In the genomic region with DNA sequence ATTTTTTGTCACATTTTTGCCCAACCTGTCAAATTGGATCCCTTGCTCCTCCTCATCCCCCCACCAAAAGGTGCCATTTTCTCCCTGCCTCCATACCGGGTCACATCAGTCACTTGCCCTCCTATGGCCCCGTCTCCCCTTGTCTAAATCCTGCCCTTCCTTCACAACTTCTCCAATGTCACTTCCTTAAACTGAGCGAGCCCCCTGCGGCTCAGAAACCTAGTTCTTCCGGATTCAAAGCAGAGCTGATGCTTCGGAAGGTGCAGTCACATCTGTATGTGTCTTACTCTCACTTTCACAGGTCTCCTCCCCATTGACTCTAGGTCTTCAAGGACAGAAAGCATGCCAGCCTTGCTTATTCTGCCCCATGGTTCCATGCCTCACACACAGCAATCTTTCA, we compare ENCODE assay signal across 2 cellular contexts.
TF ChIP-seq lines count a peak whose summit lies in the region.

No MANE protein-coding gene starts in this region.

TF ChIP-seq in SK-N-SH, 30 proteins besides CTCF, POLR2A, EP300 and RAD21 (continued from another document):
- TF ChIP-seq, protein P1, sequence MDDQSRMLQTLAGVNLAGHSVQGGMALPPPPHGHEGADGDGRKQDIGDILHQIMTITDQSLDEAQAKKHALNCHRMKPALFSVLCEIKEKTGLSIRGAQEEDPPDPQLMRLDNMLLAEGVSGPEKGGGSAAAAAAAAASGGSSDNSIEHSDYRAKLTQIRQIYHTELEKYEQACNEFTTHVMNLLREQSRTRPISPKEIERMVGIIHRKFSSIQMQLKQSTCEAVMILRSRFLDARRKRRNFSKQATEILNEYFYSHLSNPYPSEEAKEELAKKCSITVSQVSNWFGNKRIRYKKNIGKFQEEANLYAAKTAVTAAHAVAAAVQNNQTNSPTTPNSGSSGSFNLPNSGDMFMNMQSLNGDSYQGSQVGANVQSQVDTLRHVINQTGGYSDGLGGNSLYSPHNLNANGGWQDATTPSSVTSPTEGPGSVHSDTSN (IDR thresholded peaks at IDR 0.05): no peak
- TF ChIP-seq CHD2 (IDR thresholded peaks at IDR 0.05; ENCODE audit: low read length, partially characterized antibody) (no peak), NFIC (IDR thresholded peaks at IDR 0.05; ENCODE audit: borderline replicate concordance) (no peak), NRF1 (IDR thresholded peaks at IDR 0.05; ENCODE audit: low read depth, low read length) (no peak), MEF2A (IDR thresholded peaks at IDR 0.05; ENCODE audit: borderline replicate concordance, low read depth) (no peak), TAF1 (IDR thresholded peaks at IDR 0.05; ENCODE audit: borderline replicate concordance, low read depth, low read length) (no peak), GATA2 (CRISPR knock-in tag; IDR thresholded peaks at IDR 0.05) (no peak), POLR2AphosphoS5 (IDR thresholded peaks at IDR 0.05; ENCODE audit: low read depth, low read length) (no peak)
- TF ChIP-seq, protein P2, sequence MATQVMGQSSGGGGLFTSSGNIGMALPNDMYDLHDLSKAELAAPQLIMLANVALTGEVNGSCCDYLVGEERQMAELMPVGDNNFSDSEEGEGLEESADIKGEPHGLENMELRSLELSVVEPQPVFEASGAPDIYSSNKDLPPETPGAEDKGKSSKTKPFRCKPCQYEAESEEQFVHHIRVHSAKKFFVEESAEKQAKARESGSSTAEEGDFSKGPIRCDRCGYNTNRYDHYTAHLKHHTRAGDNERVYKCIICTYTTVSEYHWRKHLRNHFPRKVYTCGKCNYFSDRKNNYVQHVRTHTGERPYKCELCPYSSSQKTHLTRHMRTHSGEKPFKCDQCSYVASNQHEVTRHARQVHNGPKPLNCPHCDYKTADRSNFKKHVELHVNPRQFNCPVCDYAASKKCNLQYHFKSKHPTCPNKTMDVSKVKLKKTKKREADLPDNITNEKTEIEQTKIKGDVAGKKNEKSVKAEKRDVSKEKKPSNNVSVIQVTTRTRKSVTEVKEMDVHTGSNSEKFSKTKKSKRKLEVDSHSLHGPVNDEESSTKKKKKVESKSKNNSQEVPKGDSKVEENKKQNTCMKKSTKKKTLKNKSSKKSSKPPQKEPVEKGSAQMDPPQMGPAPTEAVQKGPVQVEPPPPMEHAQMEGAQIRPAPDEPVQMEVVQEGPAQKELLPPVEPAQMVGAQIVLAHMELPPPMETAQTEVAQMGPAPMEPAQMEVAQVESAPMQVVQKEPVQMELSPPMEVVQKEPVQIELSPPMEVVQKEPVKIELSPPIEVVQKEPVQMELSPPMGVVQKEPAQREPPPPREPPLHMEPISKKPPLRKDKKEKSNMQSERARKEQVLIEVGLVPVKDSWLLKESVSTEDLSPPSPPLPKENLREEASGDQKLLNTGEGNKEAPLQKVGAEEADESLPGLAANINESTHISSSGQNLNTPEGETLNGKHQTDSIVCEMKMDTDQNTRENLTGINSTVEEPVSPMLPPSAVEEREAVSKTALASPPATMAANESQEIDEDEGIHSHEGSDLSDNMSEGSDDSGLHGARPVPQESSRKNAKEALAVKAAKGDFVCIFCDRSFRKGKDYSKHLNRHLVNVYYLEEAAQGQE (IDR thresholded peaks at IDR 0.05; ENCODE audit: low read depth, low read length): no peak
- TF ChIP-seq, protein P3, sequence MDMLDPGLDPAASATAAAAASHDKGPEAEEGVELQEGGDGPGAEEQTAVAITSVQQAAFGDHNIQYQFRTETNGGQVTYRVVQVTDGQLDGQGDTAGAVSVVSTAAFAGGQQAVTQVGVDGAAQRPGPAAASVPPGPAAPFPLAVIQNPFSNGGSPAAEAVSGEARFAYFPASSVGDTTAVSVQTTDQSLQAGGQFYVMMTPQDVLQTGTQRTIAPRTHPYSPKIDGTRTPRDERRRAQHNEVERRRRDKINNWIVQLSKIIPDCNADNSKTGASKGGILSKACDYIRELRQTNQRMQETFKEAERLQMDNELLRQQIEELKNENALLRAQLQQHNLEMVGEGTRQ (IDR thresholded peaks at IDR 0.05; ENCODE audit: borderline replicate concordance, low read depth, low read length): no peak
- TF ChIP-seq, protein P4, sequence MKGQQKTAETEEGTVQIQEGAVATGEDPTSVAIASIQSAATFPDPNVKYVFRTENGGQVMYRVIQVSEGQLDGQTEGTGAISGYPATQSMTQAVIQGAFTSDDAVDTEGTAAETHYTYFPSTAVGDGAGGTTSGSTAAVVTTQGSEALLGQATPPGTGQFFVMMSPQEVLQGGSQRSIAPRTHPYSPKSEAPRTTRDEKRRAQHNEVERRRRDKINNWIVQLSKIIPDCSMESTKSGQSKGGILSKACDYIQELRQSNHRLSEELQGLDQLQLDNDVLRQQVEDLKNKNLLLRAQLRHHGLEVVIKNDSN (IDR thresholded peaks at IDR 0.05; ENCODE audit: borderline replicate concordance, low read depth): no peak
TF ChIP-seq in SK-N-SH: peak in this region for 0.

TF ChIP-seq in SK-N-SH treated with all-trans-retinoic acid at 6 μM for 48 hours, 23 proteins besides CTCF, POLR2A, EP300 and RAD21 (continued from another document):
- TF ChIP-seq, protein P5, sequence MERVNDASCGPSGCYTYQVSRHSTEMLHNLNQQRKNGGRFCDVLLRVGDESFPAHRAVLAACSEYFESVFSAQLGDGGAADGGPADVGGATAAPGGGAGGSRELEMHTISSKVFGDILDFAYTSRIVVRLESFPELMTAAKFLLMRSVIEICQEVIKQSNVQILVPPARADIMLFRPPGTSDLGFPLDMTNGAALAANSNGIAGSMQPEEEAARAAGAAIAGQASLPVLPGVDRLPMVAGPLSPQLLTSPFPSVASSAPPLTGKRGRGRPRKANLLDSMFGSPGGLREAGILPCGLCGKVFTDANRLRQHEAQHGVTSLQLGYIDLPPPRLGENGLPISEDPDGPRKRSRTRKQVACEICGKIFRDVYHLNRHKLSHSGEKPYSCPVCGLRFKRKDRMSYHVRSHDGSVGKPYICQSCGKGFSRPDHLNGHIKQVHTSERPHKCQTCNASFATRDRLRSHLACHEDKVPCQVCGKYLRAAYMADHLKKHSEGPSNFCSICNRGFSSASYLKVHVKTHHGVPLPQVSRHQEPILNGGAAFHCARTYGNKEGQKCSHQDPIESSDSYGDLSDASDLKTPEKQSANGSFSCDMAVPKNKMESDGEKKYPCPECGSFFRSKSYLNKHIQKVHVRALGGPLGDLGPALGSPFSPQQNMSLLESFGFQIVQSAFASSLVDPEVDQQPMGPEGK (CRISPR knock-in tag; IDR thresholded peaks at IDR 0.05; ENCODE audit: borderline replicate concordance): no peak
- no peak for TF ChIP-seq RARB (CRISPR knock-in tag; IDR thresholded peaks at IDR 0.05)
